In genomic region chr1:150979007-150979722, GRCh38 we compare ENCODE assay signal across 1 cellular context.
TF ChIP-seq lines count a peak whose summit lies in the region.

No MANE protein-coding gene starts in this region.

TF ChIP-seq in HepG2, 621 proteins besides CTCF, POLR2A, EP300 and RAD21 (continued from another document and continues in another):
- TF ChIP-seq ZHX2 (IDR thresholded peaks at IDR 0.05; ENCODE audit: low read depth) (no peak), ZHX2 (CRISPR knock-in tag; IDR thresholded peaks at IDR 0.05; ENCODE audit: borderline replicate concordance) (no peak), TEAD2 (CRISPR knock-in tag; IDR thresholded peaks at IDR 0.05) (no peak), ZNF550 (CRISPR knock-in tag; IDR thresholded peaks at IDR 0.05; ENCODE audit: borderline replicate concordance) (no peak), ELK4 (CRISPR knock-in tag; IDR thresholded peaks at IDR 0.05; ENCODE audit: borderline replicate concordance) (no peak), FOSL1 (CRISPR knock-in tag; IDR thresholded peaks at IDR 0.05; ENCODE audit: borderline replicate concordance) (no peak), PPARG (CRISPR knock-in tag; conservative IDR thresholded peaks at IDR 0.05) (no peak), NKX3-1 (CRISPR knock-in tag; IDR thresholded peaks at IDR 0.05) (no peak), PRDM4 (CRISPR knock-in tag; IDR thresholded peaks at IDR 0.05; ENCODE audit: borderline replicate concordance) (no peak), ZNF713 (CRISPR knock-in tag; IDR thresholded peaks at IDR 0.05) (no peak), SMARCC2 (IDR thresholded peaks at IDR 0.05) (no peak), E2F1 (CRISPR knock-in tag; IDR thresholded peaks at IDR 0.05) (no peak), NBN (conservative IDR thresholded peaks at IDR 0.05) (no peak), ZBTB4 (CRISPR knock-in tag; IDR thresholded peaks at IDR 0.05; ENCODE audit: borderline replicate concordance) (no peak), NFIB (CRISPR knock-in tag; IDR thresholded peaks at IDR 0.05; ENCODE audit: borderline replicate concordance) (no peak), ZNF800 (CRISPR knock-in tag; IDR thresholded peaks at IDR 0.05) (no peak), ARHGAP35 (CRISPR knock-in tag; IDR thresholded peaks at IDR 0.05; ENCODE audit: borderline replicate concordance) (no peak), ZNF30 (CRISPR knock-in tag; IDR thresholded peaks at IDR 0.05) (no peak), ZNF674 (CRISPR knock-in tag; IDR thresholded peaks at IDR 0.05; ENCODE audit: low read depth) (no peak), RXRB (CRISPR knock-in tag; IDR thresholded peaks at IDR 0.05; ENCODE audit: borderline replicate concordance) (peak; percentile 66), IRF2 (CRISPR knock-in tag; IDR thresholded peaks at IDR 0.05) (peak; percentile 45; the same call in 1 of the 2 replicates), ZNF33A (CRISPR knock-in tag; IDR thresholded peaks at IDR 0.05; ENCODE audit: borderline replicate concordance) (no peak), ZNF329 (CRISPR knock-in tag; IDR thresholded peaks at IDR 0.05; ENCODE audit: low read depth) (no peak), SRY (CRISPR knock-in tag; IDR thresholded peaks at IDR 0.05) (0 out of 2 replicates have a peak, but pooled peaks have one; percentile 49), REXO4 (CRISPR knock-in tag; IDR thresholded peaks at IDR 0.05; ENCODE audit: borderline replicate concordance) (no peak), PBX2 (CRISPR knock-in tag; IDR thresholded peaks at IDR 0.05) (no peak), CSRNP2 (CRISPR knock-in tag; conservative IDR thresholded peaks at IDR 0.05; ENCODE audit: low read depth) (no peak), HNF1B (CRISPR knock-in tag; IDR thresholded peaks at IDR 0.05) (peak; percentile 48; the same call in 1 of the 2 replicates), CCDC6 (CRISPR knock-in tag; IDR thresholded peaks at IDR 0.05) (0 out of 2 replicates have a peak, but pooled peaks have one; percentile 38), SMARCE1 (IDR thresholded peaks at IDR 0.05; ENCODE audit: borderline replicate concordance) (no peak)
